Comparison of ENCODE assay signal across 8 cellular contexts in genomic region chr2:11344956-11345671, GRCh38. TPM values are rescaled to one million over a fixed set of nuclear protein-coding genes. Genes with fewer than 3 reads are reported as not detected.
DNase-seq lines count a peak whose midpoint lies in the region; ATAC-seq and TF ChIP-seq lines count a peak whose summit lies in the region.

No MANE protein-coding gene starts in this region.

- H3K23ac ChIP-seq in mesenchymal stem cell (ENCODE audit: low read length in 2 of 2): peak overlapping the region in 1 of 2 experiments; percentile 17

- peak; percentile 54 for DNase-seq in Ammon's horn (ENCODE audit: low spot score)
- peak in 1 of 2 experiments; percentile 23 for DNase-seq in HL-60 (ENCODE audit: low read depth in 1 of 2, low spot score in 1 of 2)
- peak; percentile 72 for DNase-seq in T1000 (lab: John Stamatoyannopoulos, UW)
- DNase-seq in effector memory CD8-positive, alpha-beta T cell: peak; percentile 2 to 21 (median 14)
- peak; percentile 73 for DNase-seq in mesenchymal stem cell
- no peak for DNase-seq in HK-2 (ENCODE audit: unreplicated experiment)

- H3K4me1 ChIP-seq in mesenchymal stem cell (ENCODE audit: control insufficient read depth, insufficient read depth, low read depth, low read length): no peaks in the 10 kb centered on the region

- peak overlapping the region; percentile 87 to 90 for H3K27ac Mint-ChIP-seq in effector memory CD8-positive, alpha-beta T cell

- H3K4me3 Mint-ChIP-seq in effector memory CD8-positive, alpha-beta T cell: peak overlapping the region; percentile 82 to 86

- peaks cover 4 to 5% of the 10 kb centered on the region in 2 donors for H3K27me3 Mint-ChIP-seq in effector memory CD8-positive, alpha-beta T cell

- H4K91ac ChIP-seq in mesenchymal stem cell (ENCODE audit: low read length): peak overlapping the region; percentile 90

- no peaks in the 10 kb centered on the region for H3K27me3 ChIP-seq in HL-60 (ENCODE audit: insufficient read depth, poor library complexity, severe bottlenecking)
- H3K27me3 ChIP-seq in mesenchymal stem cell (ENCODE audit: control insufficient read depth in 1 of 2, insufficient read depth in 1 of 2, low read length in 2 of 2): no peaks in the 10 kb centered on the region

- peak overlapping the region; percentile 98 for H3K9ac ChIP-seq in mesenchymal stem cell (ENCODE audit: low read length)

- no peaks in the 10 kb centered on the region for H3K9me3 Mint-ChIP-seq in effector memory CD8-positive, alpha-beta T cell

- H2AFZ ChIP-seq in mesenchymal stem cell (ENCODE audit: low read depth, low read length): no peak overlapping the region

- H2BK12ac ChIP-seq in mesenchymal stem cell (ENCODE audit: low read length in 2 of 2): peak overlapping the region; percentile 18 to 47

- peak overlapping the region; percentile 82 to 92 for H3K4ac ChIP-seq in mesenchymal stem cell (ENCODE audit: low read depth in 1 of 2, low read length in 2 of 2)

- H3K36me3 ChIP-seq in mesenchymal stem cell (ENCODE audit: control insufficient read depth in 1 of 2, insufficient read depth in 2 of 2, low read depth in 1 of 2, low read length in 2 of 2): no peaks in the 10 kb centered on the region

- peak overlapping the region; percentile 78 to 79 for H3K18ac ChIP-seq in mesenchymal stem cell (ENCODE audit: low read depth in 1 of 2, low read length in 2 of 2)

- H2AK5ac ChIP-seq in mesenchymal stem cell (ENCODE audit: low read length, severe bottlenecking): peak overlapping the region; percentile 49

- H2BK120ac ChIP-seq in mesenchymal stem cell (ENCODE audit: low read depth, low read length): peak overlapping the region; percentile 100

- H3K27ac ChIP-seq in HL-60 (replicated peaks): peak overlapping the region; percentile 76
- H3K27ac ChIP-seq in mesenchymal stem cell (ENCODE audit: low read length, poor library complexity, severe bottlenecking): peak overlapping the region; percentile 96
- H3K27ac ChIP-seq in temporal lobe (ENCODE audit: low read depth, low read length): peak overlapping the region; percentile 82

- TF ChIP-seq CTCF in HL-60 (IDR thresholded peaks at IDR 0.05; ENCODE audit: insufficient read depth, low read length): no peak

- H3K14ac ChIP-seq in mesenchymal stem cell (ENCODE audit: low read length in 2 of 2): peak overlapping the region; percentile 35 to 79

- no peaks in the 10 kb centered on the region for H3K9me3 ChIP-seq in mesenchymal stem cell (ENCODE audit: control insufficient read depth, low read length)

- H4K8ac ChIP-seq in mesenchymal stem cell (ENCODE audit: low read length): peak overlapping the region; percentile 93

- H3K4me3 ChIP-seq in HL-60 (replicated peaks; ENCODE audit: insufficient read depth, low read length): peak overlapping the region; percentile 83
- peak overlapping the region; percentile 81 to 96 for H3K4me3 ChIP-seq in mesenchymal stem cell (ENCODE audit: insufficient read depth in 1 of 2, low read depth in 1 of 2, low read length in 2 of 2)

- no peaks in the 10 kb centered on the region for H3K79me1 ChIP-seq in mesenchymal stem cell (replicated peaks; ENCODE audit: low read length, poor library complexity, severe bottlenecking)

- peak overlapping the region; percentile 63 for H3K4me2 ChIP-seq in mesenchymal stem cell (ENCODE audit: low read length, poor library complexity, severe bottlenecking)

- WGBS in mesenchymal stem cell: 1% methylated on average over 44 of the region's 58 CpGs

- H3K36me3 Mint-ChIP-seq in effector memory CD8-positive, alpha-beta T cell (ENCODE audit: insufficient read depth): peaks cover 3% of the 10 kb centered on the region

- peak; percentile 29 for ATAC-seq in GM18868 (IDR thresholded peaks at IDR 0.05; ENCODE audit: unreplicated experiment)
- peak; percentile 55 for ATAC-seq in effector memory CD8-positive, alpha-beta T cell (replicated peaks)

- peaks cover 15 to 26% of the 10 kb centered on the region in 2 donors for H3K4me1 Mint-ChIP-seq in effector memory CD8-positive, alpha-beta T cell (ENCODE audit: low read depth in 2 of 2)

- H2BK5ac ChIP-seq in mesenchymal stem cell (ENCODE audit: low read depth, low read length, poor library complexity, severe bottlenecking): peak overlapping the region; percentile 86

- peak overlapping the region; percentile 89 for H2BK15ac ChIP-seq in mesenchymal stem cell (ENCODE audit: low read depth, poor library complexity, severe bottlenecking)

RNA-seq across cellular contexts. Expression of gene ROCK2, which starts 0.7 kb away (rescaled TPM):
- polyA plus RNA-seq in mesenchymal stem cell (2013, experiment 1 of 2): 27.3 TPM
- 25.6 TPM for polyA plus RNA-seq in mesenchymal stem cell (2013, experiment 2 of 2)
- total RNA-seq in temporal lobe: 47.5 TPM
